ENCODE assay signal across 11 cellular contexts in genomic region chr10:21398549-21399345, GRCh38.
DNase-seq lines count a peak whose midpoint lies in the region; ATAC-seq and TF ChIP-seq lines count a peak whose summit lies in the region.
"Had no signal": no experiment of that assay in that cellular context is flagged by ENCODE, and none has a peak within 500 bp of the region (broad histone marks: within the 10 kb centered on the region; RNA-seq: fewer than 3 reads in every experiment).

No MANE protein-coding gene starts in this region.

- H3K4me1 ChIP-seq in cardiac muscle cell (ENCODE audit: low read depth) (peaks cover 12% of the 10 kb centered on the region), SK-N-SH (ENCODE audit: control insufficient read depth in 1 of 2, insufficient read depth in 2 of 2, low read depth in 1 of 2, low read length in 1 of 2) (peaks cover 0 to 24% of the 10 kb centered on the region in 2 experiments; a peak in 1 of 4 replicates)
- H3K4me1 ChIP-seq: colonic mucosa had no signal

- TF ChIP-seq RAD21 in SK-N-SH (IDR thresholded peaks at IDR 0.05; ENCODE audit: low read length): no peak

- ATAC-seq in Right ventricle myocardium inferior (no peak), GM19324 (IDR thresholded peaks at IDR 0.05; ENCODE audit: low FRiP score, unreplicated experiment) (no peak)
- no peak for ATAC-seq in stimulated activated naive CD8-positive, alpha-beta T cell treated with anti-CD3 and anti-CD28 coated beads, Interleukin-15, Interleukin-2, amounts not matched to agents 100 U/mL and 50 U/mL, for 24 hours

- H3K79me2 ChIP-seq in SK-N-SH (ENCODE audit: insufficient read depth): no peaks in the 10 kb centered on the region

- CTCF ChIA-PET in SK-N-SH (lab: Yijun Ruan, JAX): no interaction called here

- no peaks in the 10 kb centered on the region for H3K27me3 ChIP-seq in cardiac muscle cell
- no peaks in the 10 kb centered on the region for H3K27me3 ChIP-seq in SK-N-SH (ENCODE audit: insufficient read depth)
- H3K27me3 ChIP-seq: colonic mucosa had no signal

- no peak for TF ChIP-seq EP300 in SK-N-SH (IDR thresholded peaks at IDR 0.05; ENCODE audit: borderline replicate concordance in 1 of 2, low read depth in 1 of 2, low read length in 1 of 2)

- H2AFZ ChIP-seq in SK-N-SH (ENCODE audit: low read depth): no peak overlapping the region

- no peaks in the 10 kb centered on the region for H3K9me2 ChIP-seq in SK-N-SH

- intact Hi-C loops in Right ventricle myocardium inferior (cut with DNase I): no loop called here

- no peak for TF ChIP-seq CTCF in cardiac muscle cell (IDR thresholded peaks at IDR 0.05; ENCODE audit: low read depth, low read length)
- no peak for TF ChIP-seq CTCF in SK-N-SH (IDR thresholded peaks at IDR 0.05)

- 65% methylated on average over 2 of the region's 2 CpGs for WGBS in SK-N-SH (ENCODE audit: low lambda C conversion rate)

- H3K36me3 ChIP-seq in cardiac muscle cell: no peaks in the 10 kb centered on the region
- H3K36me3 ChIP-seq in SK-N-SH (replicated peaks in 1 of 2; ENCODE audit: control insufficient read depth in 1 of 2, insufficient read depth in 2 of 2, low read length in 1 of 2): no peaks in the 10 kb centered on the region
- H3K36me3 ChIP-seq: colonic mucosa had no signal

- DNase-seq in cardiac muscle cell (ENCODE audit: low read depth in 1 of 2, low spot score in 1 of 2) (no peak), Right ventricle myocardium inferior (ENCODE audit: missing footprints) (no peak), SK-N-SH (no peak), hepatic stellate cell (ENCODE audit: low spot score) (peak; percentile 54), ecto neural progenitor cell (ENCODE audit: low spot score) (no peak), NCI-H2196 (lab: John Stamatoyannopoulos, UW; ENCODE audit: unreplicated experiment) (no peak)
- DNase-seq in stimulated activated naive CD8-positive, alpha-beta T cell treated with anti-CD3 and anti-CD28 coated beads, Interleukin-15, Interleukin-2, amounts not matched to agents 100 U/mL and 50 U/mL, for 24 hours: no peak
- DNase-seq: activated CD4-positive, CD25-positive, alpha-beta regulatory T cell treated with anti-CD3 and anti-CD28 coated beads, Interleukin-2, amount 50 U/mL, for 72 hours; colonic mucosa; NCI-H2227 treated with DMSO at 0.1 percent for 48 hours had no signal

- H3K27ac ChIP-seq in cardiac muscle cell (peak overlapping the region; percentile 52), SK-N-SH (ENCODE audit: low read depth in 2 of 2, low read length in 1 of 2) (peak overlapping the region in 1 of 2 experiments; percentile 52; a peak in 2 of 4 replicates)
- H3K27ac ChIP-seq: colonic mucosa had no signal

- H3K4me2 ChIP-seq in SK-N-SH: peak overlapping the region; percentile 35; the same call in 1 of the 2 replicates

- no peaks in the 10 kb centered on the region for H3K9me3 ChIP-seq in cardiac muscle cell (ENCODE audit: low read depth)
- H3K9me3 ChIP-seq in SK-N-SH: no peaks in the 10 kb centered on the region
- H3K9me3 ChIP-seq: colonic mucosa had no signal

- POLR2A ChIA-PET in SK-N-SH (lab: Yijun Ruan, JAX): interaction anchor here (0.6 kb wide), 1 partner anchor 45 kb away, joined by 4 read pairs; no protein-coding TSS in a partner anchor

- no peaks in the 10 kb centered on the region for H4K20me1 ChIP-seq in SK-N-SH (ENCODE audit: insufficient read depth)

- peaks cover 6% of the 10 kb centered on the region for H3F3A ChIP-seq in SK-N-SH (replicated peaks; ENCODE audit: insufficient read depth)

- no peak overlapping the region; the same call in 1 of the 2 replicates for H3K9ac ChIP-seq in SK-N-SH

- H3K4me3 ChIP-seq in cardiac muscle cell (no peak overlapping the region), SK-N-SH (ENCODE audit: low read depth in 2 of 2, low read length in 1 of 2) (no peak overlapping the region)
- H3K4me3 ChIP-seq: colonic mucosa had no signal

TF ChIP-seq in SK-N-SH, 30 proteins besides CTCF, POLR2A, EP300 and RAD21:
- TF ChIP-seq GABPA (IDR thresholded peaks at IDR 0.05; ENCODE audit: low read depth) (no peak), FOSL2 (IDR thresholded peaks at IDR 0.05; ENCODE audit: borderline replicate concordance, low read depth) (peak; percentile 81), PBX3 (IDR thresholded peaks at IDR 0.05) (peak; percentile 46; the same call in 1 of the 2 replicates), USF1 (IDR thresholded peaks at IDR 0.05; ENCODE audit: borderline replicate concordance, low read depth) (no peak), NFIC (IDR thresholded peaks at IDR 0.05; ENCODE audit: borderline replicate concordance) (0 out of 2 replicates have a peak, but pooled peaks have one; percentile 6), GATA2 (CRISPR knock-in tag; IDR thresholded peaks at IDR 0.05) (no peak), SIN3A (IDR thresholded peaks at IDR 0.05; ENCODE audit: borderline replicate concordance, low read depth, low read length) (no peak), NRF1 (IDR thresholded peaks at IDR 0.05; ENCODE audit: low read depth, low read length) (no peak), TCF12 (IDR thresholded peaks at IDR 0.05) (peak; percentile 38; the same call in 1 of the 2 replicates), RXRA (IDR thresholded peaks at IDR 0.05; ENCODE audit: borderline replicate concordance, low read depth) (no peak), JUND (IDR thresholded peaks at IDR 0.05) (peak; percentile 63)
